14 cellular contexts compared by ENCODE assay signal in genomic region chr13:32309312-32309711, GRCh38. TPM values are rescaled to one million over a fixed set of nuclear protein-coding genes. Genes with fewer than 3 reads are reported as not detected.
DNase-seq lines count a peak whose midpoint lies in the region; ATAC-seq, FAIRE-seq and TF ChIP-seq lines count a peak whose summit lies in the region.
"Had no signal": no experiment of that assay in that cellular context is flagged by ENCODE, and none has a peak within 500 bp of the region (broad histone marks: within the 10 kb centered on the region; RNA-seq: fewer than 3 reads in every experiment).

No MANE protein-coding gene starts in this region.

- no peak for DNase-seq in HepG2 (ENCODE audit: low spot score)
- no peak for DNase-seq in right lobe of liver
- DNase-seq in SKM-1 treated with dmso at 0.1 percent for 144 hours (lab: John Stamatoyannopoulos, UW; ENCODE audit: unreplicated experiment), result peak; percentile 72
- DNase-seq in mesothelial cell of epicardium (ENCODE audit: low spot score in 2 of 2, unreplicated experiment in 2 of 2), result no peak
- DNase-seq in HK-2 (ENCODE audit: unreplicated experiment), result no peak
- no peak for DNase-seq in foreskin melanocyte
- DNase-seq in NCI-H2196 treated with DMSO at 0.1 percent for 48 hours (lab: John Stamatoyannopoulos, UW; ENCODE audit: unreplicated experiment), result no peak
- DNase-seq: activated gamma-delta T cell treated with Interleukin-2 at 50 U/mL for 16 hours, DMS79 treated with DMSO at 0.1 percent for 48 hours, left ventricle myocardium superior had no signal

- in situ Hi-C loops in HepG2 (cut with HindIII; ENCODE audit: extremely low pct_ligation_motif_present, low pct_unique_long_range_greater_than_20kb), result no loop called here

- H3K36me3 Mint-ChIP-seq in mesothelial cell of epicardium, result no peaks in the 10 kb centered on the region

- no peak for FAIRE-seq in HepG2 (lab: Jason Lieb, UNC)
- FAIRE-seq: GM12878, pancreas had no signal

- H3K27ac ChIP-seq in HepG2 (ENCODE audit: extremely low read length, insufficient read depth, low read length), result no peak overlapping the region
- H3K27ac ChIP-seq in right lobe of liver, result peak overlapping the region in 1 of 3 donors; percentile 20
- H3K27ac ChIP-seq: breast epithelium, pancreas had no signal

- no peak overlapping the region for H3K4me3 ChIP-seq in HepG2 (replicated peaks in 1 of 3; ENCODE audit: insufficient read depth in 1 of 3, low read depth in 2 of 3, low read length in 3 of 3)
- H3K4me3 ChIP-seq in right lobe of liver, result no peak overlapping the region
- H3K4me3 ChIP-seq: GM12878 had no signal

- no peak for TF ChIP-seq EP300 in HepG2 (IDR thresholded peaks at IDR 0.05; ENCODE audit: low read depth in 2 of 2, low read length in 2 of 2)
- no peak for TF ChIP-seq EP300 in HepG2 (CRISPR knock-in tag; IDR thresholded peaks at IDR 0.05; ENCODE audit: borderline replicate concordance)

- H3K36me3 ChIP-seq in HepG2 (replicated peaks in 1 of 2; ENCODE audit: control insufficient read depth in 1 of 2, insufficient read depth in 2 of 2, low read length in 2 of 2) (no peaks in the 10 kb centered on the region), right lobe of liver (no peaks in the 10 kb centered on the region)
- H3K36me3 ChIP-seq: breast epithelium, pancreas had no signal

- TF ChIP-seq POLR2A in HepG2 (IDR thresholded peaks at IDR 0.05; ENCODE audit: insufficient read depth in 1 of 2, low read depth in 2 of 2, low read length in 2 of 2) (no peak), right lobe of liver (IDR thresholded peaks at IDR 0.05) (no peak)

- H4K20me1 ChIP-seq in HepG2 (ENCODE audit: insufficient read depth, low read length), result no peaks in the 10 kb centered on the region

- no peaks in the 10 kb centered on the region for H3K9me3 Mint-ChIP-seq in mesothelial cell of epicardium

- CTCF ChIA-PET in HepG2 (lab: Yijun Ruan, JAX; ENCODE audit: low intra/inter-chr PET ratio, low total read pairs), result interaction anchor here (1.2 to 3.8 kb wide), 5 partner anchors 41 to 400 kb away, joined by 5 to 51 read pairs (median 8); no protein-coding TSS in a partner anchor

- intact Hi-C loops in HepG2 (cut with micrococcal nuclease; ENCODE audit: unreplicated experiment), result no loop called here
- intact Hi-C loops in right lobe of liver (cut with DNase I), result no loop called here

- peak; percentile 23; the same call in 1 of the 3 replicates for ATAC-seq in HepG2
- ATAC-seq in right lobe of liver, result no peak
- no peak for ATAC-seq in GM21529 (IDR thresholded peaks at IDR 0.05; ENCODE audit: unreplicated experiment)

- no TSS peak for BruUV-seq in HepG2 (replicated peaks; lab: Mats Ljungman, UMichigan)

- no peak for TF ChIP-seq CTCF in HepG2 (CRISPR knock-in tag; IDR thresholded peaks at IDR 0.05)
- no peak for TF ChIP-seq CTCF in right lobe of liver (IDR thresholded peaks at IDR 0.05)
- TF ChIP-seq CTCF in mesothelial cell of epicardium (IDR thresholded peaks at IDR 0.05; ENCODE audit: unreplicated experiment), result no peak

- POLR2A ChIA-PET in HepG2 (lab: Yijun Ruan, JAX), result no interaction called here

- no peaks in the 10 kb centered on the region for H3K9me3 ChIP-seq in HepG2 (ENCODE audit: low read length)
- no peaks in the 10 kb centered on the region for H3K9me3 ChIP-seq in right lobe of liver
- H3K9me3 ChIP-seq: breast epithelium, pancreas had no signal

- H3K27me3 ChIP-seq in HepG2 (ENCODE audit: control insufficient read depth in 1 of 2, insufficient read depth in 2 of 2, low read length in 2 of 2) (no peaks in the 10 kb centered on the region), right lobe of liver (no peaks in the 10 kb centered on the region)
- H3K27me3 ChIP-seq: breast epithelium, pancreas had no signal

- H3K4me1 ChIP-seq in HepG2 (ENCODE audit: insufficient read depth, low read length), result peaks cover 24% of the 10 kb centered on the region
- peaks cover 0 to 8% (median 0%) of the 10 kb centered on the region in 4 donors for H3K4me1 ChIP-seq in right lobe of liver
- H3K4me1 ChIP-seq: breast epithelium had no signal

- peak overlapping the region; percentile 26 for H3K27ac Mint-ChIP-seq in mesothelial cell of epicardium

- TF ChIP-seq RAD21 in HepG2 (CRISPR knock-in tag; IDR thresholded peaks at IDR 0.05), result no peak

- no peaks in the 10 kb centered on the region for H3K27me3 Mint-ChIP-seq in mesothelial cell of epicardium (ENCODE audit: low read depth)

- peaks cover 6% of the 10 kb centered on the region for H3K4me1 Mint-ChIP-seq in mesothelial cell of epicardium

- 0 out of 2 replicates have a peak overlapping the region, but pooled peaks have one; percentile 19 for H3K9ac ChIP-seq in HepG2 (ENCODE audit: insufficient read depth, low read depth, low read length)

- 99% methylated on average over 3 of the region's 3 CpGs for whole genome bisulfite sequencing in HepG2 (ENCODE audit: low lambda C conversion rate)
- WGBS in right lobe of liver (ENCODE audit: insufficient coverage, low coverage, low lambda C conversion rate, missing lambda C conversion rate), result 30% methylated on average over 3 of the region's 3 CpGs

- H2AFZ ChIP-seq in HepG2 (ENCODE audit: low read length), result peak overlapping the region; percentile 100

- H3K4me2 ChIP-seq in HepG2 (ENCODE audit: low read depth, low read length), result peak overlapping the region; percentile 76; the same call in 1 of the 2 replicates

- H3K79me2 ChIP-seq in HepG2 (ENCODE audit: insufficient read depth, low read length), result no peaks in the 10 kb centered on the region

- no peak overlapping the region for H3K4me3 Mint-ChIP-seq in mesothelial cell of epicardium

TF ChIP-seq in HepG2, 621 proteins besides CTCF, POLR2A, EP300 and RAD21 (continues in another document):
- TF ChIP-seq ZNF501 (CRISPR knock-in tag; IDR thresholded peaks at IDR 0.05), result no peak
- no peak for TF ChIP-seq RBM39 (IDR thresholded peaks at IDR 0.05; ENCODE audit: low read depth, low read length, poor library complexity, severe bottlenecking)
- no peak for TF ChIP-seq GATAD2A (CRISPR knock-in tag; IDR thresholded peaks at IDR 0.05)
- no peak for TF ChIP-seq ZNF576 (CRISPR knock-in tag; IDR thresholded peaks at IDR 0.05)

RNA-seq across cellular contexts. Expression of gene ZAR1L, which starts 5.9 kb away (rescaled TPM):
- total RNA-seq in HepG2 (2016; rRNA removed; fragmentation: Illumina TruSeq; extraction: Trizol), result 0.09 TPM in 1 of 2 replicates, not detected in the other
- not detected in 2 replicates for total RNA-seq in HepG2 (2016; cell fraction: cytosol; rRNA removed; fragmentation: Illumina TruSeq; extraction: Trizol; ENCODE audit: low read depth)
- total RNA-seq in HepG2 (2016; cell fraction: insoluble cytoplasmic fraction; rRNA removed; fragmentation: Illumina TruSeq; extraction: Trizol), result not detected in 2 replicates
- 0.09 TPM in 1 of 2 replicates, not detected in the other for total RNA-seq in HepG2 (2016; cell fraction: membrane; rRNA removed; fragmentation: Illumina TruSeq; extraction: Trizol)
- not detected in 2 replicates for total RNA-seq in HepG2 (2016; cell fraction: nucleus; rRNA removed; fragmentation: Illumina TruSeq; extraction: Trizol)
- 0.05 TPM in 1 of 2 replicates, not detected in the other for polyA plus RNA-seq in HepG2 (2011; rRNA removed)
- not detected in 2 replicates for polyA plus RNA-seq in HepG2 (2011; cell fraction: cytosol; rRNA removed)
- 0.09 TPM in 1 of 2 replicates, not detected in the other for polyA plus RNA-seq in HepG2 (2011; cell fraction: nucleus; rRNA removed)
- polyA plus RNA-seq in HepG2 (2012), result not detected in 2 replicates
- polyA plus RNA-seq in HepG2 (2016; cell fraction: cytosol; fragmentation: Illumina TruSeq; extraction: Trizol; ENCODE audit: low read depth), result not detected in 2 replicates
- not detected in 2 replicates for polyA plus RNA-seq in HepG2 (2016; cell fraction: insoluble cytoplasmic fraction; fragmentation: Illumina TruSeq; extraction: Trizol; ENCODE audit: low read depth)
- not detected in 2 replicates for polyA plus RNA-seq in HepG2 (2016; cell fraction: membrane; fragmentation: Illumina TruSeq; extraction: Trizol; ENCODE audit: low read depth)
- polyA plus RNA-seq in HepG2 (2016; cell fraction: nucleus; fragmentation: Illumina TruSeq; extraction: Trizol; ENCODE audit: insufficient read depth, low read depth), result 0.59 TPM in 1 of 2 replicates, not detected in the other
- not detected in 2 replicates for polyA minus RNA-seq in HepG2 (2011; rRNA and poly(A)+ RNA removed; ENCODE audit: low replicate concordance)
- polyA minus RNA-seq in HepG2 (2011; cell fraction: cytosol; rRNA and poly(A)+ RNA removed), result not detected in 2 replicates
- not detected in 2 replicates for polyA minus RNA-seq in HepG2 (2011; cell fraction: nucleus; rRNA and poly(A)+ RNA removed)
- not detected for total RNA-seq in right lobe of liver
- total RNA-seq in mesothelial cell of epicardium, result 0.16 TPM in 1 of 3 replicates, not detected in the others
- total RNA-seq: breast epithelium, left ventricle myocardium superior, pancreas had no signal
- polyA plus RNA-seq: pancreas had no signal

RNA-seq across cellular contexts. Expression of gene BRCA2, which starts 6.0 kb away (rescaled TPM):
- total RNA-seq in HepG2 (2016; rRNA removed; fragmentation: Illumina TruSeq; extraction: Trizol) (24.6 and 28.3 TPM in 2 replicates), right lobe of liver (1 to 10 TPM in 4 of 6 experiments, under 1 TPM in 2; 0.46 to 4.0 (median 1.8) TPM), mesothelial cell of epicardium (6.5 to 10.3 TPM (median 8.1 TPM) in 3 replicates)
- total RNA-seq in HepG2 (2016; cell fraction: cytosol; rRNA removed; fragmentation: Illumina TruSeq; extraction: Trizol; ENCODE audit: low read depth), result 2.6 and 3.3 TPM in 2 replicates
- total RNA-seq in HepG2 (2016; cell fraction: insoluble cytoplasmic fraction; rRNA removed; fragmentation: Illumina TruSeq; extraction: Trizol), result 19.9 and 29.6 TPM in 2 replicates
- total RNA-seq in HepG2 (2016; cell fraction: membrane; rRNA removed; fragmentation: Illumina TruSeq; extraction: Trizol), result 5.4 TPM in 2 replicates
- total RNA-seq in HepG2 (2016; cell fraction: nucleus; rRNA removed; fragmentation: Illumina TruSeq; extraction: Trizol), result 33.0 and 36.6 TPM in 2 replicates
- polyA plus RNA-seq in HepG2 (2011; rRNA removed), result 1.8 and 3.1 TPM in 2 replicates
- 0.48 and 1.6 TPM in 2 replicates for polyA plus RNA-seq in HepG2 (2011; cell fraction: cytosol; rRNA removed)
- 2.2 and 3.1 TPM in 2 replicates for polyA plus RNA-seq in HepG2 (2011; cell fraction: nucleus; rRNA removed)
- 0.95 and 4.7 TPM in 2 replicates for polyA plus RNA-seq in HepG2 (2012)
- 0.29 and 0.40 TPM in 2 replicates for polyA plus RNA-seq in HepG2 (2016; cell fraction: cytosol; fragmentation: Illumina TruSeq; extraction: Trizol; ENCODE audit: low read depth)
- polyA plus RNA-seq in HepG2 (2016; cell fraction: insoluble cytoplasmic fraction; fragmentation: Illumina TruSeq; extraction: Trizol; ENCODE audit: low read depth), result 13.9 and 14.6 TPM in 2 replicates
- polyA plus RNA-seq in HepG2 (2016; cell fraction: membrane; fragmentation: Illumina TruSeq; extraction: Trizol; ENCODE audit: low read depth), result 0.37 and 2.5 TPM in 2 replicates
- polyA plus RNA-seq in HepG2 (2016; cell fraction: nucleus; fragmentation: Illumina TruSeq; extraction: Trizol; ENCODE audit: insufficient read depth, low read depth), result 27.2 and 32.6 TPM in 2 replicates
- polyA minus RNA-seq in HepG2 (2011; rRNA and poly(A)+ RNA removed; ENCODE audit: low replicate concordance), result 0.74 and 5.3 TPM in 2 replicates
- 3.3 and 3.8 TPM in 2 replicates for polyA minus RNA-seq in HepG2 (2011; cell fraction: cytosol; rRNA and poly(A)+ RNA removed)
- polyA minus RNA-seq in HepG2 (2011; cell fraction: nucleus; rRNA and poly(A)+ RNA removed), result 16.8 and 23.8 TPM in 2 replicates
